1 cellular context compared by ENCODE assay signal in genomic region chr18:74597662-74598349, GRCh38.
TF ChIP-seq lines count a peak whose summit lies in the region.

Gene ZNF407 (plus strand): TSS chr18:74597870. CDS start chr18:74631020, 33,150 bp downstream.

TF ChIP-seq in HepG2, 621 proteins besides CTCF, POLR2A, EP300 and RAD21 (continued from another document and continues in another):
- peak; percentile 54 for TF ChIP-seq MAX (IDR thresholded peaks at IDR 0.05)
- TF ChIP-seq YEATS2 (CRISPR knock-in tag; IDR thresholded peaks at IDR 0.05; ENCODE audit: borderline replicate concordance), result peak; percentile 78; the same call in 1 of the 2 replicates
- TF ChIP-seq, protein P1, sequence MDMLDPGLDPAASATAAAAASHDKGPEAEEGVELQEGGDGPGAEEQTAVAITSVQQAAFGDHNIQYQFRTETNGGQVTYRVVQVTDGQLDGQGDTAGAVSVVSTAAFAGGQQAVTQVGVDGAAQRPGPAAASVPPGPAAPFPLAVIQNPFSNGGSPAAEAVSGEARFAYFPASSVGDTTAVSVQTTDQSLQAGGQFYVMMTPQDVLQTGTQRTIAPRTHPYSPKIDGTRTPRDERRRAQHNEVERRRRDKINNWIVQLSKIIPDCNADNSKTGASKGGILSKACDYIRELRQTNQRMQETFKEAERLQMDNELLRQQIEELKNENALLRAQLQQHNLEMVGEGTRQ (IDR thresholded peaks at IDR 0.05; ENCODE audit: low read depth, low read length), result no peak
- TF ChIP-seq, protein P1 (CRISPR knock-in tag; IDR thresholded peaks at IDR 0.05; ENCODE audit: borderline replicate concordance), result no peak
- peak; percentile 56; the same call in 1 of the 2 replicates for TF ChIP-seq ELF1 (CRISPR knock-in tag; IDR thresholded peaks at IDR 0.05)
- TF ChIP-seq, protein P2, sequence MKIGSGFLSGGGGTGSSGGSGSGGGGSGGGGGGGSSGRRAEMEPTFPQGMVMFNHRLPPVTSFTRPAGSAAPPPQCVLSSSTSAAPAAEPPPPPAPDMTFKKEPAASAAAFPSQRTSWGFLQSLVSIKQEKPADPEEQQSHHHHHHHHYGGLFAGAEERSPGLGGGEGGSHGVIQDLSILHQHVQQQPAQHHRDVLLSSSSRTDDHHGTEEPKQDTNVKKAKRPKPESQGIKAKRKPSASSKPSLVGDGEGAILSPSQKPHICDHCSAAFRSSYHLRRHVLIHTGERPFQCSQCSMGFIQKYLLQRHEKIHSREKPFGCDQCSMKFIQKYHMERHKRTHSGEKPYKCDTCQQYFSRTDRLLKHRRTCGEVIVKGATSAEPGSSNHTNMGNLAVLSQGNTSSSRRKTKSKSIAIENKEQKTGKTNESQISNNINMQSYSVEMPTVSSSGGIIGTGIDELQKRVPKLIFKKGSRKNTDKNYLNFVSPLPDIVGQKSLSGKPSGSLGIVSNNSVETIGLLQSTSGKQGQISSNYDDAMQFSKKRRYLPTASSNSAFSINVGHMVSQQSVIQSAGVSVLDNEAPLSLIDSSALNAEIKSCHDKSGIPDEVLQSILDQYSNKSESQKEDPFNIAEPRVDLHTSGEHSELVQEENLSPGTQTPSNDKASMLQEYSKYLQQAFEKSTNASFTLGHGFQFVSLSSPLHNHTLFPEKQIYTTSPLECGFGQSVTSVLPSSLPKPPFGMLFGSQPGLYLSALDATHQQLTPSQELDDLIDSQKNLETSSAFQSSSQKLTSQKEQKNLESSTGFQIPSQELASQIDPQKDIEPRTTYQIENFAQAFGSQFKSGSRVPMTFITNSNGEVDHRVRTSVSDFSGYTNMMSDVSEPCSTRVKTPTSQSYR (CRISPR knock-in tag; IDR thresholded peaks at IDR 0.05; ENCODE audit: borderline replicate concordance), result peak; percentile 41; the same call in 1 of the 2 replicates
- TF ChIP-seq ATF1 (CRISPR knock-in tag; IDR thresholded peaks at IDR 0.05), result no peak
- TF ChIP-seq HDAC2 (CRISPR knock-in tag; IDR thresholded peaks at IDR 0.05), result no peak
- TF ChIP-seq ZBTB40 (IDR thresholded peaks at IDR 0.05), result peak; percentile 64
- no peak; the same call in 1 of the 2 replicates for TF ChIP-seq ZBTB40 (CRISPR knock-in tag; IDR thresholded peaks at IDR 0.05)
- no peak for TF ChIP-seq ZNF335 (CRISPR knock-in tag; IDR thresholded peaks at IDR 0.05)
- no peak for TF ChIP-seq SKIL (CRISPR knock-in tag; IDR thresholded peaks at IDR 0.05; ENCODE audit: borderline replicate concordance)
- 0 out of 2 replicates have a peak, but pooled peaks have one; percentile 60 for TF ChIP-seq CCDC6 (CRISPR knock-in tag; IDR thresholded peaks at IDR 0.05)
- TF ChIP-seq ZNF746 (CRISPR knock-in tag; IDR thresholded peaks at IDR 0.05), result peak; percentile 19; the same call in 1 of the 2 replicates
- TF ChIP-seq ZNF788 (CRISPR knock-in tag; IDR thresholded peaks at IDR 0.05; ENCODE audit: borderline replicate concordance), result no peak; the same call in 1 of the 2 replicates
- no peak for TF ChIP-seq ZFP1 (CRISPR knock-in tag; IDR thresholded peaks at IDR 0.05)
- peak; percentile 11; the same call in 1 of the 2 replicates for TF ChIP-seq KDM5B (CRISPR knock-in tag; IDR thresholded peaks at IDR 0.05; ENCODE audit: borderline replicate concordance)
- peak; percentile 55; the same call in 1 of the 2 replicates for TF ChIP-seq HCFC1 (IDR thresholded peaks at IDR 0.05; ENCODE audit: low read depth, low read length)
- 0 out of 2 replicates have a peak, but pooled peaks have one; percentile 9 for TF ChIP-seq ZNF160 (CRISPR knock-in tag; IDR thresholded peaks at IDR 0.05)
- TF ChIP-seq ZNF354B (CRISPR knock-in tag; IDR thresholded peaks at IDR 0.05), result 0 out of 2 replicates have a peak, but pooled peaks have one; percentile 2
- TF ChIP-seq, protein P3, sequence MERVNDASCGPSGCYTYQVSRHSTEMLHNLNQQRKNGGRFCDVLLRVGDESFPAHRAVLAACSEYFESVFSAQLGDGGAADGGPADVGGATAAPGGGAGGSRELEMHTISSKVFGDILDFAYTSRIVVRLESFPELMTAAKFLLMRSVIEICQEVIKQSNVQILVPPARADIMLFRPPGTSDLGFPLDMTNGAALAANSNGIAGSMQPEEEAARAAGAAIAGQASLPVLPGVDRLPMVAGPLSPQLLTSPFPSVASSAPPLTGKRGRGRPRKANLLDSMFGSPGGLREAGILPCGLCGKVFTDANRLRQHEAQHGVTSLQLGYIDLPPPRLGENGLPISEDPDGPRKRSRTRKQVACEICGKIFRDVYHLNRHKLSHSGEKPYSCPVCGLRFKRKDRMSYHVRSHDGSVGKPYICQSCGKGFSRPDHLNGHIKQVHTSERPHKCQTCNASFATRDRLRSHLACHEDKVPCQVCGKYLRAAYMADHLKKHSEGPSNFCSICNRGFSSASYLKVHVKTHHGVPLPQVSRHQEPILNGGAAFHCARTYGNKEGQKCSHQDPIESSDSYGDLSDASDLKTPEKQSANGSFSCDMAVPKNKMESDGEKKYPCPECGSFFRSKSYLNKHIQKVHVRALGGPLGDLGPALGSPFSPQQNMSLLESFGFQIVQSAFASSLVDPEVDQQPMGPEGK (CRISPR knock-in tag; IDR thresholded peaks at IDR 0.05), result peak; percentile 80
- TF ChIP-seq NR2C2 (CRISPR knock-in tag; IDR thresholded peaks at IDR 0.05; ENCODE audit: borderline replicate concordance), result peak; percentile 45
- TF ChIP-seq PPARG (CRISPR knock-in tag; conservative IDR thresholded peaks at IDR 0.05), result no peak
- peak; percentile 53 for TF ChIP-seq MAZ (IDR thresholded peaks at IDR 0.05; ENCODE audit: borderline replicate concordance, low read depth, low read length)
- TF ChIP-seq MAZ (CRISPR knock-in tag; IDR thresholded peaks at IDR 0.05; ENCODE audit: low read depth), result no peak
- no peak for TF ChIP-seq ZNF101 (CRISPR knock-in tag; IDR thresholded peaks at IDR 0.05; ENCODE audit: borderline replicate concordance, low read depth)
- no peak for TF ChIP-seq CEBPG (CRISPR knock-in tag; IDR thresholded peaks at IDR 0.05)
- peak; percentile 21 for TF ChIP-seq YY1 (IDR thresholded peaks at IDR 0.05; ENCODE audit: insufficient read depth, insufficient replicate concordance, low read depth, low read length)
- no peak for TF ChIP-seq ARID5B (CRISPR knock-in tag; IDR thresholded peaks at IDR 0.05)
- TF ChIP-seq KAT8 (CRISPR knock-in tag; IDR thresholded peaks at IDR 0.05), result peak; percentile 82; the same call in 1 of the 2 replicates
- no peak; the same call in 1 of the 2 replicates for TF ChIP-seq MEIS2 (CRISPR knock-in tag; IDR thresholded peaks at IDR 0.05)
- TF ChIP-seq ZNF224 (CRISPR knock-in tag; IDR thresholded peaks at IDR 0.05), result no peak
- TF ChIP-seq DPF2 (CRISPR knock-in tag; IDR thresholded peaks at IDR 0.05; ENCODE audit: borderline replicate concordance, low read depth), result no peak
- TF ChIP-seq KDM1A (CRISPR knock-in tag; IDR thresholded peaks at IDR 0.05), result no peak
